ENCODE assay signal across 1 cellular context in the genomic region with DNA sequence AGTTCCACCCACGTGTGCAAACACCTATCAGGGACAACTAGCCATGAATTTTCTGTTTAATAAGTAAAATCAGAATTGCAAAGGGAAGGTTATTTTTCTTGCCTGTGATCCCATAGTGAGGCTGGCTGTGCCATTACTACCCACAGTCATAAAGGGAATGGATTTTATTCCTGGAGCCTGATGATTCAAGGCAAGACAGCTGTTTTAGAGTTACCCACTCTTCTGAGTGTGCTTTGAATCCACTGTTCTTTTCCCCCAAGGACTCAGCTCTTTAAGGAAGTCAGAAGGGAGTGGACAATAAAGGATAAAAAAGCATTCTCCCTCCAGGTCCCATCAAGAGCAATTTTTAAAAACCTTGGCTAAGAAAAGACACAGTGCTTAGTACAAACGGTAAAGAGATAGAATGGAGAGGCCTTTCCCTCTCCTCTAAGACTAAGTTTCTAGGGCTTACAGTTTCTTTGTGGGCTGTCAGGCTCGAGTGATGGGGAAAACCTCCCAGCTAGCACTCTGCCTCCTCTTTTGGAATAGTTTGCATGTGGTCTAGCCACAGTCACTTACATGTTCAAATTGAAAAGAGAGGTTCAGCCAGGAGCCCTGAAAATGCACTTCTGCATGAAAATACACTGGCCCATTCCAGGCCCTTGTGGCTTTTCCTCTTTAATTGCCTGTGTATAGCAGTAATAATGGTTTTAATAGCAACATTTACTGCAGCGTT.
TF ChIP-seq lines count a peak whose summit lies in the region.

No MANE protein-coding gene starts in this region.

TF ChIP-seq in GM12878, 131 proteins besides CTCF, POLR2A, EP300 and RAD21 (continued from another document):
- TF ChIP-seq, protein P1, sequence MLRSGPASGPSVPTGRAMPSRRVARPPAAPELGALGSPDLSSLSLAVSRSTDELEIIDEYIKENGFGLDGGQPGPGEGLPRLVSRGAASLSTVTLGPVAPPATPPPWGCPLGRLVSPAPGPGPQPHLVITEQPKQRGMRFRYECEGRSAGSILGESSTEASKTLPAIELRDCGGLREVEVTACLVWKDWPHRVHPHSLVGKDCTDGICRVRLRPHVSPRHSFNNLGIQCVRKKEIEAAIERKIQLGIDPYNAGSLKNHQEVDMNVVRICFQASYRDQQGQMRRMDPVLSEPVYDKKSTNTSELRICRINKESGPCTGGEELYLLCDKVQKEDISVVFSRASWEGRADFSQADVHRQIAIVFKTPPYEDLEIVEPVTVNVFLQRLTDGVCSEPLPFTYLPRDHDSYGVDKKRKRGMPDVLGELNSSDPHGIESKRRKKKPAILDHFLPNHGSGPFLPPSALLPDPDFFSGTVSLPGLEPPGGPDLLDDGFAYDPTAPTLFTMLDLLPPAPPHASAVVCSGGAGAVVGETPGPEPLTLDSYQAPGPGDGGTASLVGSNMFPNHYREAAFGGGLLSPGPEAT (IDR thresholded peaks at IDR 0.05; ENCODE audit: low read depth) = peak; percentile 57; the same call in 1 of the 2 replicates
- TF ChIP-seq RELA (IDR thresholded peaks at IDR 0.05; ENCODE audit: borderline replicate concordance, partially characterized antibody) (no peak), PAX8 (IDR thresholded peaks at IDR 0.05) (no peak), IKZF2 (IDR thresholded peaks at IDR 0.05) (peak in 1 of 2 experiments; percentile 41; a peak in 2 of 4 replicates), SMAD1 (IDR thresholded peaks at IDR 0.05; ENCODE audit: low read depth, partially characterized antibody) (no peak), ZSCAN29 (IDR thresholded peaks at IDR 0.05) (no peak), RUNX3 (IDR thresholded peaks at IDR 0.05; ENCODE audit: low read length) (peak; percentile 92), SRF (IDR thresholded peaks at IDR 0.05; ENCODE audit: low read depth in 2 of 2, low read length in 2 of 2) (no peak), MEF2A (IDR thresholded peaks at IDR 0.05; ENCODE audit: insufficient read depth, low read depth, low read length) (0 out of 2 replicates have a peak, but pooled peaks have one; percentile 47), LARP7 (IDR thresholded peaks at IDR 0.05) (no peak)
- TF ChIP-seq, protein P2, sequence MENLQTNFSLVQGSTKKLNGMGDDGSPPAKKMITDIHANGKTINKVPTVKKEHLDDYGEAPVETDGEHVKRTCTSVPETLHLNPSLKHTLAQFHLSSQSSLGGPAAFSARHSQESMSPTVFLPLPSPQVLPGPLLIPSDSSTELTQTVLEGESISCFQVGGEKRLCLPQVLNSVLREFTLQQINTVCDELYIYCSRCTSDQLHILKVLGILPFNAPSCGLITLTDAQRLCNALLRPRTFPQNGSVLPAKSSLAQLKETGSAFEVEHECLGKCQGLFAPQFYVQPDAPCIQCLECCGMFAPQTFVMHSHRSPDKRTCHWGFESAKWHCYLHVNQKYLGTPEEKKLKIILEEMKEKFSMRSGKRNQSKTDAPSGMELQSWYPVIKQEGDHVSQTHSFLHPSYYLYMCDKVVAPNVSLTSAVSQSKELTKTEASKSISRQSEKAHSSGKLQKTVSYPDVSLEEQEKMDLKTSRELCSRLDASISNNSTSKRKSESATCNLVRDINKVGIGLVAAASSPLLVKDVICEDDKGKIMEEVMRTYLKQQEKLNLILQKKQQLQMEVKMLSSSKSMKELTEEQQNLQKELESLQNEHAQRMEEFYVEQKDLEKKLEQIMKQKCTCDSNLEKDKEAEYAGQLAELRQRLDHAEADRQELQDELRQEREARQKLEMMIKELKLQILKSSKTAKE (IDR thresholded peaks at IDR 0.05; ENCODE audit: low read depth, poor library complexity, severe bottlenecking) = no peak
- TF ChIP-seq, protein P3, sequence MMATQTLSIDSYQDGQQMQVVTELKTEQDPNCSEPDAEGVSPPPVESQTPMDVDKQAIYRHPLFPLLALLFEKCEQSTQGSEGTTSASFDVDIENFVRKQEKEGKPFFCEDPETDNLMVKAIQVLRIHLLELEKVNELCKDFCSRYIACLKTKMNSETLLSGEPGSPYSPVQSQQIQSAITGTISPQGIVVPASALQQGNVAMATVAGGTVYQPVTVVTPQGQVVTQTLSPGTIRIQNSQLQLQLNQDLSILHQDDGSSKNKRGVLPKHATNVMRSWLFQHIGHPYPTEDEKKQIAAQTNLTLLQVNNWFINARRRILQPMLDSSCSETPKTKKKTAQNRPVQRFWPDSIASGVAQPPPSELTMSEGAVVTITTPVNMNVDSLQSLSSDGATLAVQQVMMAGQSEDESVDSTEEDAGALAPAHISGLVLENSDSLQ (IDR thresholded peaks at IDR 0.05) = peak; percentile 18; the same call in 1 of the 2 replicates
